In genomic region chr11:83257638-83258229, GRCh38 we compare ENCODE assay signal across 11 cellular contexts. TPM values are rescaled to one million over a fixed set of nuclear protein-coding genes. Genes with fewer than 3 reads are reported as not detected.
A peak's percentile ranks its signal among the peaks of the same experiment; 100 is the strongest.
DNase-seq lines count a peak whose midpoint lies in the region; TF ChIP-seq lines count a peak whose summit lies in the region.
"Had no signal": no experiment of that assay in that cellular context is flagged by ENCODE, and none has a peak within 500 bp of the region (broad histone marks: within the 10 kb centered on the region; RNA-seq: fewer than 3 reads in every experiment).

No MANE protein-coding gene starts in this region.

- H3K4me1 ChIP-seq in smooth muscle cell (ENCODE audit: low read depth), result no peaks in the 10 kb centered on the region

- H3K4me3 ChIP-seq in fibroblast of villous mesenchyme (ENCODE audit: low read depth, low read length) (no peak overlapping the region), smooth muscle cell (no peak overlapping the region)
- H3K4me3 ChIP-seq: K562 had no signal

- no peak overlapping the region for H2AFZ ChIP-seq in smooth muscle cell (ENCODE audit: low read depth)

- peaks cover 2% of the 10 kb centered on the region for H3K36me3 ChIP-seq in smooth muscle cell (ENCODE audit: low read depth)

- peak; percentile 94 for DNase-seq in HCEC 1CT
- DNase-seq in SW 1271 (lab: John Stamatoyannopoulos, UW), result peak; percentile 86 to 96
- peak; percentile 96 for DNase-seq in fibroblast of villous mesenchyme (ENCODE audit: low read depth)
- no peak for DNase-seq in smooth muscle cell (lab: John Stamatoyannopoulos, UW; ENCODE audit: unreplicated experiment)
- no peak for DNase-seq in substantia nigra (lab: John Stamatoyannopoulos, UW)
- no peak for DNase-seq in NCI-H2227 treated with DMSO at 0.1 percent for 48 hours (lab: John Stamatoyannopoulos, UW)
- no peak for DNase-seq in SK-N-DZ (ENCODE audit: low spot score)
- DNase-seq: activated B cell treated with CpG ODN at 0.5 μM for 24 hours; activated naive CD4-positive, alpha-beta T cell treated with Interleukin-2 at 50 U/mL for 16 hours; stimulated activated naive CD8-positive, alpha-beta T cell treated with anti-CD3 and anti-CD28 coated beads, Interleukin-15, amount 100 ng/mL, for 72 hours had no signal

- H3K4me2 ChIP-seq in smooth muscle cell, result no peak overlapping the region

- 66% methylated on average over 3 of the region's 3 CpGs for WGBS in smooth muscle cell (ENCODE audit: low lambda C conversion rate)

- H3F3A ChIP-seq in smooth muscle cell (ENCODE audit: low read depth), result no peaks in the 10 kb centered on the region

- H3K79me2 ChIP-seq in smooth muscle cell (ENCODE audit: low read depth), result no peaks in the 10 kb centered on the region

- H3K9ac ChIP-seq in smooth muscle cell (ENCODE audit: low read depth), result no peak overlapping the region

- no peak for TF ChIP-seq CTCF in fibroblast of villous mesenchyme (IDR thresholded peaks at IDR 0.05; ENCODE audit: insufficient read depth, low read depth, low read length)
- no peak for TF ChIP-seq CTCF in smooth muscle cell (IDR thresholded peaks at IDR 0.05; ENCODE audit: borderline replicate concordance, insufficient read depth, poor library complexity, severe bottlenecking)

- no peaks in the 10 kb centered on the region for H3K27me3 ChIP-seq in smooth muscle cell (ENCODE audit: low read depth)

- H3K9me3 ChIP-seq in smooth muscle cell (replicated peaks; ENCODE audit: low read depth), result no peaks in the 10 kb centered on the region

- H4K20me1 ChIP-seq in smooth muscle cell (ENCODE audit: low read depth), result no peaks in the 10 kb centered on the region

- H3K27ac ChIP-seq in smooth muscle cell (ENCODE audit: low read depth) (peak overlapping the region; percentile 6), substantia nigra (ENCODE audit: low read depth, low read length, poor library complexity, severe bottlenecking) (no peak overlapping the region)

RNA-seq across cellular contexts. Expression of gene CCDC90B, which starts 28.4 kb away (rescaled TPM):
- total RNA-seq in fibroblast of villous mesenchyme (58.3 and 73.0 TPM in 2 replicates), smooth muscle cell (60.2 and 91.1 TPM in 2 replicates)
- polyA plus RNA-seq in smooth muscle cell, result 79.2 and 86.4 TPM in 2 replicates
- 65.7 and 70.4 TPM in 2 replicates for polyA plus RNA-seq in SK-N-DZ (2014; cell fraction: cytosol; rRNA removed)
- polyA plus RNA-seq in SK-N-DZ (2014; cell fraction: nucleus; rRNA removed), result 56.2 and 56.6 TPM in 2 replicates

Comparison
In these comparisons a context has a peak if more than half of its experiments do, and no peak if none do; other contexts are left out.
1. DNase-seq: peak in HCEC 1CT (single experiment), SW 1271 (2 of 2) and fibroblast of villous mesenchyme (single experiment); none in smooth muscle cell (single experiment), substantia nigra (0 of 49), NCI-H2227 treated with DMSO at 0.1 percent for 48 hours (single experiment) and SK-N-DZ (single experiment).